8 cellular contexts compared by ENCODE assay signal in the genomic region with DNA sequence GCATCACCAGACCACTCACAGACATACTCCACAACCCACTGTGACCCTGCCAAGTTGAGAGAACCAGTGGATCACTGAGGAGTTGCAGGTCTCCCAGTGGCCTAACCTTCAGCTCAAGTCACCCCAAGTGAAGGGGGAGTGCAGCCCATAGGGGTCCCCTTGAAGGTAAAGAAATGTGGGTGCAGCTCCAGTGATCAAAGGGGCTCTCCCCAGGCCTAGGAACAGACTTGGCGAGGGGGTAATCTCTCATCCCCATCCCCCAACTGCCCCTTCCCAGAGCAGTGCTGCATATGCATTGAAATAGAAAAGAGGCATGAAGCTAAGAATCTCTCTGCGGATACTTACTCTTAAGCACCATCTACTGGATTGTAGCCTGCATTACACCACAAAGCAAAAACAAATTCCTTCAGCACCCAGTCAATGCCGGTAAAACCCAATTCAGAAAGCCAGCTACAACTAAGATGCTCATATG. TPM values are rescaled to one million over a fixed set of nuclear protein-coding genes. Genes with fewer than 3 reads are reported as not detected.
A peak's percentile ranks its signal among the peaks of the same experiment; 100 is the strongest.
DNase-seq lines count a peak whose midpoint lies in the region; FAIRE-seq and TF ChIP-seq lines count a peak whose summit lies in the region.

No MANE protein-coding gene starts in this region.

- H3K4me3 ChIP-seq in H1 (ENCODE audit: extremely low read depth in 1 of 4, insufficient read depth in 2 of 4, low read depth in 3 of 4, low read length in 4 of 4) = no peak overlapping the region
- H3K4me3 ChIP-seq in neural cell (ENCODE audit: low read length) = no peak overlapping the region

- no peak overlapping the region for H4K91ac ChIP-seq in H9 (ENCODE audit: insufficient read length, low read depth, low read length)
- no peak overlapping the region for H4K91ac ChIP-seq in H1 (replicated peaks; ENCODE audit: insufficient read length, low read length)

- H3K9me2 ChIP-seq in neural cell (ENCODE audit: insufficient read depth, low read length) = no peaks in the 10 kb centered on the region

- whole genome bisulfite sequencing in H9 (ENCODE audit: extremely low coverage, insufficient read length, low lambda C conversion rate) = no CpG with 5 or more reads among the region's 3 CpGs
- WGBS in H1 (ENCODE audit: extremely low coverage in 1 of 2, insufficient coverage in 1 of 2, insufficient read length in 1 of 2, insufficient replicate concordance in 2 of 2, low coverage in 1 of 2, low lambda C conversion rate in 2 of 2, missing lambda C conversion rate in 1 of 2), 2 experiments = 10% methylated on average over 3 of the region's 3 CpGs; no CpG with 5 or more reads in 1 of the 2 experiments

- H3K4me1 Mint-ChIP-seq in H9 = peaks cover 23 to 26% of the 10 kb centered on the region in 2 experiments

- H3K4me2 ChIP-seq in H9 (ENCODE audit: insufficient read depth, insufficient read length, low read length) = no peak overlapping the region
- H3K4me2 ChIP-seq in H1 (ENCODE audit: insufficient read depth in 1 of 2, low read depth in 2 of 2, low read length in 2 of 2) = peak overlapping the region; percentile 7 to 30; a peak in 3 of 4 replicates
- H3K4me2 ChIP-seq in neural cell (ENCODE audit: low read length) = no peak overlapping the region

- H3K36me3 Mint-ChIP-seq in H9 (ENCODE audit: insufficient read depth in 1 of 3, low read depth in 3 of 3) = peaks cover 0 to 4% (median 3%) of the 10 kb centered on the region in 3 experiments; a peak in 5 of 7 replicates

- CTCF ChIA-PET in H1 (lab: Charles Lee; ENCODE audit: partially characterized antibody) = interaction anchor here (0.8 to 3.5 kb wide), 16 partner anchors 8 to 1575 kb away, joined by 3 to 24 read pairs (median 4); no protein-coding TSS in a partner anchor

- H2BK5ac ChIP-seq in H9 (ENCODE audit: insufficient read length, low read length) (no peak overlapping the region), H1 (ENCODE audit: low read depth, low read length) (0 out of 2 replicates have a peak overlapping the region, but pooled peaks have one; percentile 44)

- H3K36me3 ChIP-seq in H1 (ENCODE audit: control insufficient read depth in 2 of 4, insufficient read depth in 4 of 4, low read length in 3 of 4) (no peaks in the 10 kb centered on the region), neural cell (ENCODE audit: insufficient read depth, low read length) (no peaks in the 10 kb centered on the region)

- H3K56ac ChIP-seq in H9 (ENCODE audit: insufficient read length, low read depth, low read length) (no peak overlapping the region), H1 (replicated peaks; ENCODE audit: insufficient read length, low read depth, low read length) (no peak overlapping the region)

- H3K9me3 Mint-ChIP-seq in H9 = peaks cover 50 to 76% of the 10 kb centered on the region in 2 experiments

- TF ChIP-seq POLR2A in H1 (IDR thresholded peaks at IDR 0.05; ENCODE audit: control extremely low read depth in 1 of 2, low read depth in 2 of 2, low read length in 2 of 2) = no peak

- no peak overlapping the region for H3K4me3 Mint-ChIP-seq in H9

- H4K5ac ChIP-seq in H9 (ENCODE audit: insufficient read length, low read depth, low read length) (no peak overlapping the region), H1 (ENCODE audit: insufficient read length, low read depth, low read length) (no peak overlapping the region)

- H3K9me3 ChIP-seq in H9 (ENCODE audit: control insufficient read depth, low read depth, low read length) (peaks cover 10% of the 10 kb centered on the region), H1 (ENCODE audit: insufficient read depth in 2 of 2, low read depth in 1 of 2, low read length in 1 of 2) (no peaks in the 10 kb centered on the region), neural cell (ENCODE audit: low read length) (no peaks in the 10 kb centered on the region)

- H3K4ac ChIP-seq in H9 (ENCODE audit: low read depth, low read length) = no peak overlapping the region
- no peak overlapping the region for H3K4ac ChIP-seq in H1 (replicated peaks; ENCODE audit: insufficient read length, low read depth, low read length)

- DNase-seq in NCI-H2171 treated with DMSO at 0.1 percent for 48 hours (lab: John Stamatoyannopoulos, UW) (peak; percentile 25), NCI-H2171 (lab: John Stamatoyannopoulos, UW) (no peak), H9 (peak; percentile 30), NCI-H748 treated with DMSO at 0.1 percent for 48 hours (lab: John Stamatoyannopoulos, UW) (peak; percentile 3), H1 (ENCODE audit: low read depth in 1 of 2, low spot score in 2 of 2) (peak in 1 of 2 experiments; percentile 52), dedifferentiated amniotic fluid mesenchymal stem cell (ENCODE audit: extremely low spot score) (no peak)
- no peak for DNase-seq in activated CD4-positive, alpha-beta T cell treated with anti-CD3 and anti-CD28 coated beads for 1 hour

- no peaks in the 10 kb centered on the region for H3K79me1 ChIP-seq in H9 (ENCODE audit: insufficient read depth, low read depth, low read length, poor library complexity, severe bottlenecking)
- no peaks in the 10 kb centered on the region for H3K79me1 ChIP-seq in H1 (ENCODE audit: low read depth, low read length)

- no peaks in the 10 kb centered on the region for H3K79me2 ChIP-seq in H9 (ENCODE audit: insufficient read depth, low read length)
- H3K79me2 ChIP-seq in H1 (ENCODE audit: control insufficient read depth in 1 of 2, insufficient read depth in 2 of 2, low read length in 2 of 2) = no peaks in the 10 kb centered on the region
- H3K79me2 ChIP-seq in neural cell (replicated peaks; ENCODE audit: insufficient read depth, low read length) = no peaks in the 10 kb centered on the region

- H2BK120ac ChIP-seq in H9 (ENCODE audit: low read depth, low read length, poor library complexity, severe bottlenecking) (no peak overlapping the region), H1 (replicated peaks; ENCODE audit: low read depth, low read length) (no peak overlapping the region)

- FAIRE-seq in H1 (lab: Jason Lieb, UNC) = peak; percentile 91

- H2AFZ ChIP-seq in H9 (ENCODE audit: low read length) = no peak overlapping the region
- H2AFZ ChIP-seq in H1 (ENCODE audit: low read length) = peak overlapping the region; percentile 62; the same call in 1 of the 2 replicates
- no peak overlapping the region for H2AFZ ChIP-seq in neural cell (ENCODE audit: low read depth, low read length)

- H2BK12ac ChIP-seq in H9 (ENCODE audit: insufficient read length, low read depth, low read length) (no peak overlapping the region), H1 (ENCODE audit: low read depth, low read length) (peak overlapping the region; percentile 68; the same call in 1 of the 2 replicates)

- no peaks in the 10 kb centered on the region for H3F3A ChIP-seq in neural cell (ENCODE audit: insufficient read depth, low read length, poor library complexity, severe bottlenecking)

- H3K23me2 ChIP-seq in H9 (ENCODE audit: insufficient read length, low read depth, low read length, poor library complexity, severe bottlenecking) (no peaks in the 10 kb centered on the region), H1 (ENCODE audit: low read depth, low read length) (no peaks in the 10 kb centered on the region)

- no peaks in the 10 kb centered on the region for H4K20me1 ChIP-seq in H9 (ENCODE audit: control insufficient read depth, insufficient read depth, insufficient read length)
- no peaks in the 10 kb centered on the region for H4K20me1 ChIP-seq in H1 (replicated peaks in 1 of 2; ENCODE audit: control insufficient read depth in 1 of 2, insufficient read depth in 2 of 2, low read length in 2 of 2)
- H4K20me1 ChIP-seq in neural cell (ENCODE audit: insufficient read depth) = no peaks in the 10 kb centered on the region

- TF ChIP-seq RAD21 in H1 (IDR thresholded peaks at IDR 0.05 in 1 of 2, conservative IDR thresholded peaks at IDR 0.05 in 1 of 2; ENCODE audit: low read depth in 2 of 2, low read length in 2 of 2) = peak; percentile 62 to 76
- TF ChIP-seq RAD21 in neural cell (conservative IDR thresholded peaks at IDR 0.05) = peak; percentile 47

- H3K27ac ChIP-seq in H9 (ENCODE audit: insufficient read length, low read depth, low read length) (no peak overlapping the region), H1 (ENCODE audit: low read depth, low read length) (peak overlapping the region; percentile 58; the same call in 1 of the 2 replicates), neural cell (ENCODE audit: low read length) (no peak overlapping the region)

- H3K27me3 Mint-ChIP-seq in H9 (ENCODE audit: low read depth) = no peaks in the 10 kb centered on the region; the same call in 1 of the 2 replicates

- H3K18ac ChIP-seq in H9 (ENCODE audit: insufficient read length, low read depth, low read length) = no peak overlapping the region
- peak overlapping the region; percentile 48; the same call in 1 of the 2 replicates for H3K18ac ChIP-seq in H1 (ENCODE audit: extremely low read depth, low read length)

- no peak overlapping the region for H2BK15ac ChIP-seq in H9 (ENCODE audit: low read depth, low read length)
- no peak overlapping the region for H2BK15ac ChIP-seq in H1 (ENCODE audit: low read length)

- H3T11ph ChIP-seq in H9 (ENCODE audit: low read length) = no peak overlapping the region

- H3K23ac ChIP-seq in H9 (ENCODE audit: insufficient read length, low read depth, low read length) = no peak overlapping the region
- no peak overlapping the region for H3K23ac ChIP-seq in H1 (ENCODE audit: insufficient read length)

- TF ChIP-seq EP300 in H1 (IDR thresholded peaks at IDR 0.05; ENCODE audit: borderline replicate concordance in 1 of 2, low read depth in 2 of 2, low read length in 2 of 2) = no peak
- TF ChIP-seq EP300 in neural cell (conservative IDR thresholded peaks at IDR 0.05; ENCODE audit: poor library complexity, severe bottlenecking) = no peak

- TF ChIP-seq CTCF in H9 (conservative IDR thresholded peaks at IDR 0.05) (peak; percentile 65), H1 (IDR thresholded peaks at IDR 0.05; ENCODE audit: control extremely low read depth in 1 of 3, insufficient read depth in 1 of 3, low read depth in 1 of 3, low read length in 3 of 3) (peak in 2 of 3 experiments; percentile 27 to 58; a peak in 2 of 4 replicates), neural cell (IDR thresholded peaks at IDR 0.05; ENCODE audit: poor library complexity, severe bottlenecking) (peak; percentile 56)

- H3K27me3 ChIP-seq in H9 (ENCODE audit: insufficient read depth, low read length) = no peaks in the 10 kb centered on the region
- H3K27me3 ChIP-seq in H1 (replicated peaks in 1 of 4; ENCODE audit: control insufficient read depth in 3 of 4, extremely low read depth in 1 of 4, insufficient read depth in 3 of 4, low read length in 3 of 4) = no peaks in the 10 kb centered on the region
- no peaks in the 10 kb centered on the region for H3K27me3 ChIP-seq in neural cell (ENCODE audit: insufficient read depth, low read depth, low read length)

- H3K9ac ChIP-seq in H9 (ENCODE audit: extremely low read depth, insufficient read length, low read length) (no peak overlapping the region), H1 (replicated peaks in 1 of 4; ENCODE audit: extremely low read depth in 1 of 4, low read depth in 3 of 4, low read length in 3 of 4) (peak overlapping the region in 2 of 4 experiments; percentile 13 to 37; a peak in 1 of 7 replicates), neural cell (ENCODE audit: low read length) (no peak overlapping the region)

- no peak overlapping the region; a peak in 1 of 7 replicates for H3K27ac Mint-ChIP-seq in H9

- H3K4me1 ChIP-seq in H9 (ENCODE audit: insufficient read depth, low read length) (no peaks in the 10 kb centered on the region; the same call in 1 of the 2 replicates), H1 (replicated peaks in 1 of 4; ENCODE audit: control insufficient read depth in 3 of 4, insufficient read depth in 4 of 4, low read length in 3 of 4) (peaks cover 0 to 8% (median 4%) of the 10 kb centered on the region in 4 experiments; a peak in 5 of 7 replicates)

- H4K8ac ChIP-seq in H9 (replicated peaks; ENCODE audit: insufficient read length, low read depth, low read length) (no peak overlapping the region), H1 (ENCODE audit: extremely low read depth, insufficient read depth, low read length) (no peak overlapping the region)

- H2AK5ac ChIP-seq in H9 (ENCODE audit: insufficient read length, low read length) = no peak overlapping the region
- H2AK5ac ChIP-seq in H1 (ENCODE audit: low read depth, low read length) = no peak overlapping the region

- POLR2A ChIA-PET in H1 (lab: Charles Lee; ENCODE audit: partially characterized antibody) = interaction anchor here (0.9 to 1.0 kb wide), 3 partner anchors 21 to 32 kb away, joined by 3 read pairs; no protein-coding TSS in a partner anchor

- H2BK20ac ChIP-seq in H9 (ENCODE audit: low read depth, low read length, poor library complexity, severe bottlenecking) = no peak overlapping the region
- H2BK20ac ChIP-seq in H1 (ENCODE audit: low read length) = no peak overlapping the region

- H3K14ac ChIP-seq in H9 (ENCODE audit: insufficient read depth, low read length) (no peak overlapping the region), H1 (ENCODE audit: insufficient read length) (no peak overlapping the region)

RNA-seq across cellular contexts. Expression of a gene that starts 27.0 kb away (rescaled TPM):
- 4.2 and 4.8 TPM in 2 replicates for total RNA-seq in H9 (2021)
- total RNA-seq in H1 (2021; fragmentation: NEBNext Ultra II Directional; extraction: Animal tissue kit (Norgen Biotek cat#: 25700)) = 10.2 TPM in 2 replicates
- polyA plus RNA-seq in H1 (2011; rRNA removed) = 1.3 and 2.3 TPM in 2 replicates
- polyA plus RNA-seq in H1 (2011; cell fraction: cytosol; rRNA removed) = 1.7 TPM
- 2.6 TPM for polyA plus RNA-seq in H1 (2011; cell fraction: nucleus; rRNA removed)
- 5.6 to 6.7 TPM (median 6.0 TPM) in 4 replicates for polyA plus RNA-seq in H1 (2012, experiment 1 of 2)
- 3.0 TPM for polyA plus RNA-seq in H1 (2012, experiment 2 of 2)
- 4.5 TPM for polyA plus RNA-seq in H1 (2013, experiment 1 of 2)
- 4.3 TPM for polyA plus RNA-seq in H1 (2013, experiment 2 of 2)
- polyA minus RNA-seq in H1 (2011; rRNA and poly(A)+ RNA removed) = 0.95 and 1.0 TPM in 2 replicates
- polyA minus RNA-seq in H1 (2011; cell fraction: cytosol; rRNA and poly(A)+ RNA removed) = 2.7 TPM
- polyA minus RNA-seq in H1 (2011; cell fraction: nucleus; rRNA and poly(A)+ RNA removed) = 2.2 TPM
- polyA plus RNA-seq in neural cell = 22.3 and 24.8 TPM in 2 replicates
- 19.3 and 20.2 TPM in 2 replicates for polyA minus RNA-seq in neural cell

Comparison
In these comparisons a context has a peak if more than half of its experiments do, and no peak if none do; other contexts are left out.
1. DNase-seq: peak in NCI-H2171 treated with DMSO at 0.1 percent for 48 hours (single experiment), H9 (single experiment) and NCI-H748 treated with DMSO at 0.1 percent for 48 hours (single experiment); none in NCI-H2171 (single experiment), dedifferentiated amniotic fluid mesenchymal stem cell (single experiment) and activated CD4-positive, alpha-beta T cell treated with anti-CD3 and anti-CD28 coated beads for 1 hour (single experiment).
2. H3K4me2 ChIP-seq: peak in H1 (2 of 2); none in H9 (single experiment) and neural cell (single experiment).
3. Peak in every context shown above with its lines, with median percentiles within 50 percentile points of each other: CTCF ChIP-seq.